In the genomic region with DNA sequence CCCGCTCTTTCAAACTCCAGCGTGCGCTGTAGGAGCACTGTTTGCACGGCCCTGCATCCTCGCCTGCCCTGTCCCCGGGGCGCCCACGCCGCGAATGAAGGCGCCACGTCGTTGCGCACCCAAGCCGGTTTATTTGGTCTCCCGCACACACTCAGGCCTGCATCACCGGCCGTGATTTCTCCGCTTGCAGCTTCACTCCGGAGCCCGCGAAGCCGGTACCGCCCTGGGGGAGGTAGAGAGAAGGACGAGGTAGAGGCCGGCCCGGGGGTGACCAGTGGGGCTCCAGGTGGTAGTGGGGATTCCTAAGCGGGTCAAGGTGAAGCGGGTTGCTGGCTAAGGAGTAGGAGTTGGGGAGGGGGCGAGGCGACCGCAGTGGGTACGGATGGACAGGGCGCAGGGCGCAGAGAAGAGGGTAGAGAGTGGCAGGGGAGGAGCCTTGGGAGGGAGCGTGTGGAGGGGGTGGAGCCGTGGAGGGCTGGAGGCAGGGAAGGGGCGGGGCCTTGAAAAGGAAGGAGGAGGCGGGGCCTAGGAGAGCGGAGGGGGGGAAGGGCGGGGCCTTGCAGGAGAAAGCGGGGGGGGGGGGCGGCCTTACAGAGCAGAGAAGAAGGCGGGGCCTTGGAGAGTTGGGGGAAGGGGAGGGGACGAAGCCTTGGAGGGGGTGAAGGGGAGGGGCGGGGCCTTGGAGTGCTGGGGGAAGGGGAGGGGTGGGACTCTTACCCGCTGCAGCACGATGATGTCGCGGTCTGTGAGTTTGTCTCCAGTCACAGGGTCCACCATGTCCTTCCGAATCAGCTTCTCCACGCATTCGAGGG, we compare ENCODE assay signal across 8 cellular contexts. TPM values are rescaled to one million over a fixed set of nuclear protein-coding genes. Genes with fewer than 3 reads are reported as not detected.
DNase-seq lines count a peak whose midpoint lies in the region; ATAC-seq and TF ChIP-seq lines count a peak whose summit lies in the region.

No MANE protein-coding gene starts in this region.

- ATAC-seq in heart left ventricle (peak in 3 of 4 donors; percentile 33 to 57 (median 53)), HG02840 (IDR thresholded peaks at IDR 0.05; ENCODE audit: low FRiP score, unreplicated experiment) (no peak), GM21576 (IDR thresholded peaks at IDR 0.05; ENCODE audit: unreplicated experiment) (no peak)

- peaks cover 0 to 63% (median 1%) of the 10 kb centered on the region in 12 donors for H3K4me1 ChIP-seq in heart left ventricle

- no peaks in the 10 kb centered on the region for H3K9me3 ChIP-seq in heart left ventricle

- intact Hi-C loops in heart left ventricle (cut with DNase I): no loop called here

- DNase-seq in 8988T (peak; percentile 63), Kasumi-1 (lab: John Stamatoyannopoulos, UW) (peak; percentile 37 to 45), activated T-helper 1 cell treated with Interleukin-2 at 50 U/mL for 16 hours (ENCODE audit: low read depth) (peak; percentile 45), heart left ventricle (peak in 4 of 5 donors; percentile 34 to 74 (median 45)), GOT3 (lab: John Stamatoyannopoulos, UW) (no peak)
- peak; percentile 67 to 82 for DNase-seq in stimulated activated CD4-positive, alpha-beta T cell treated with anti-CD3 and anti-CD28 coated beads, Interleukin-15, amount 100 ng/mL, for 48 hours (ENCODE audit: low read depth in 2 of 2)

- H3K27me3 ChIP-seq in heart left ventricle: no peaks in the 10 kb centered on the region

- no peak overlapping the region for H3K4me3 ChIP-seq in heart left ventricle

- WGBS in heart left ventricle, 4 donors: 85 to 92% (median 87%) methylated on average over 46 to 51 of the region's 53 CpGs

- no peak for TF ChIP-seq POLR2A in heart left ventricle (IDR thresholded peaks at IDR 0.05)

- no peak for TF ChIP-seq CTCF in heart left ventricle (IDR thresholded peaks at IDR 0.05)

- peaks cover 0 to 76% (median 53%) of the 10 kb centered on the region in 9 donors for H3K36me3 ChIP-seq in heart left ventricle

- peak overlapping the region in 5 of 12 donors; percentile 22 to 63 (median 44) for H3K27ac ChIP-seq in heart left ventricle

RNA-seq across cellular contexts. Expression of gene NOSIP, which starts 24.6 kb away (rescaled TPM):
- 10 to 100 TPM; 37.3 to 67.2 (median 46.3) TPM for total RNA-seq in heart left ventricle
- polyA plus RNA-seq in heart left ventricle: 10 to 100 TPM; 65.5 to 91.3 TPM

RNA-seq across cellular contexts. Expression of gene PRRG2, which starts 25.3 kb away (rescaled TPM):
- total RNA-seq in heart left ventricle: 1 to 10 TPM in 4 of 9 donors, under 1 TPM in 4, not detected in 1; 0.27 to 1.5 (median 0.88) TPM
- polyA plus RNA-seq in heart left ventricle: 1 to 10 TPM in 1 of 2 donors, under 1 TPM in 1; 0.53 to 3.2 TPM

RNA-seq across cellular contexts. Expression of gene RCN3, which starts 28.0 kb away (rescaled TPM):
- total RNA-seq in heart left ventricle: 10 to 100 TPM in 4 of 9 donors, 1 to 10 TPM in 5; 3.8 to 50.8 (median 9.6) TPM
- polyA plus RNA-seq in heart left ventricle: 10 to 100 TPM; 16.3 to 16.8 TPM

RNA-seq across cellular contexts. Expression of gene PRR12, which starts 35.2 kb away (rescaled TPM):
- 10 to 100 TPM; 10.9 to 20.0 (median 15.5) TPM for total RNA-seq in heart left ventricle
- 10 to 100 TPM in 1 of 2 donors, 1 to 10 TPM in 1; 8.0 to 13.6 TPM for polyA plus RNA-seq in heart left ventricle

RNA-seq across cellular contexts. Expression of gene FCGRT, which starts 43.3 kb away (rescaled TPM):
- total RNA-seq in heart left ventricle: 100 to 1,000 TPM in 2 of 9 donors, 10 to 100 TPM in 7; 57.3 to 317 (median 69.2) TPM
- polyA plus RNA-seq in heart left ventricle: 10 to 100 TPM; 46.7 to 54.6 TPM

Comparison
In these comparisons a context has a peak if more than half of its experiments do, and no peak if none do; other contexts are left out.
1. ATAC-seq: peak in heart left ventricle (3 of 4); none in HG02840 (single experiment) and GM21576 (single experiment).